19 cellular contexts compared by ENCODE assay signal in the genomic region with DNA sequence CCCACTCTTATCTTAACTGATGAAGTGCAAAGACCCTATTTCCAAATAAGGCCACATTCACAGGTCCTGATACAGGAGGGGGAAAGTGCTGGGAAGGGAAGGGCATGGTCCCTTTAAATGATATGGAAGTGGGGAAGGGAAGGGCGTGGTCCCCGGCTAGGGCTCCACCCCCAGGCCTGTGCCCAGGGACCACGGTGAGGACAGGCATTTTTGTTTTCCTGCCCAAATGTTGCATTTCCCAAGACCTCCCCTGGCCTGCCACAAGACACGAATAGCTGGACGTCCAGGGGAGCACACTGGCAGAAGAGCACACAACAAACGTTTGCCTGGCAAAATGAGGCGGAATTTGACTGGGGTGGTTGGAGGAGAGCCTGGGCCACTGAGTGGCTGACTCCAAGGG. TPM values are rescaled to one million over a fixed set of nuclear protein-coding genes. Genes with fewer than 3 reads are reported as not detected.
DNase-seq lines count a peak whose midpoint lies in the region; ATAC-seq and TF ChIP-seq lines count a peak whose summit lies in the region.
"Had no signal": no experiment of that assay in that cellular context is flagged by ENCODE, and none has a peak within 500 bp of the region (broad histone marks: within the 10 kb centered on the region; RNA-seq: fewer than 3 reads in every experiment).

No MANE protein-coding gene starts in this region.

- TF ChIP-seq POLR2A in body of pancreas (IDR thresholded peaks at IDR 0.05): no peak
- no peak for TF ChIP-seq POLR2A in testis (IDR thresholded peaks at IDR 0.05)

- TF ChIP-seq CTCF in body of pancreas (IDR thresholded peaks at IDR 0.05) (no peak), right atrium auricular region (IDR thresholded peaks at IDR 0.05) (no peak), testis (IDR thresholded peaks at IDR 0.05) (no peak)

- no peaks in the 10 kb centered on the region for H3K36me3 ChIP-seq in body of pancreas (replicated peaks in 1 of 2; ENCODE audit: insufficient read depth in 1 of 2, low read depth in 2 of 2)
- H3K36me3 ChIP-seq in right atrium auricular region: no peaks in the 10 kb centered on the region
- no peaks in the 10 kb centered on the region for H3K36me3 ChIP-seq in testis (ENCODE audit: low read depth, missing control alignments)

- ATAC-seq in body of pancreas (peak; percentile 80), HG02852 (IDR thresholded peaks at IDR 0.05; ENCODE audit: unreplicated experiment) (no peak), GM21723 (IDR thresholded peaks at IDR 0.05; ENCODE audit: unreplicated experiment) (no peak)
- ATAC-seq: psoas muscle had no signal

- intact Hi-C loops in body of pancreas (cut with DNase I): no loop called here
- intact Hi-C loops in testis (cut with DNase I; ENCODE audit: low total_unique reads): no loop called here

- H3K9me3 ChIP-seq in body of pancreas: no peaks in the 10 kb centered on the region
- H3K9me3 ChIP-seq in right atrium auricular region: no peaks in the 10 kb centered on the region
- no peaks in the 10 kb centered on the region for H3K9me3 ChIP-seq in testis
- H3K9me3 ChIP-seq: psoas muscle had no signal

- peak; percentile 11 for DNase-seq in HT1080 (ENCODE audit: low read depth)
- DNase-seq in body of pancreas: peak; percentile 66 to 83 (median 72)
- DNase-seq in right atrium auricular region (ENCODE audit: low spot score): peak; percentile 72
- DNase-seq in testis: peak; percentile 34
- DNase-seq in A172 (ENCODE audit: low spot score): no peak
- DNase-seq in middle frontal gyrus (ENCODE audit: extremely low spot score, low spot score): no peak
- DNase-seq: activated naive CD4-positive, alpha-beta T cell treated with anti-CD3 and anti-CD28 coated beads for 36 hours; dermis blood vessel endothelial cell; glutamatergic neuron; NCI-H187 treated with DMSO at 0.1 percent for 48 hours; NCI-H510A; nephron progenitor cell; psoas muscle; stimulated activated CD4-positive, alpha-beta T cell treated with anti-CD3 and anti-CD28 coated beads, Interleukin-15, amount 100 ng/mL, for 24 hours; stimulated activated naive CD4-positive, alpha-beta T cell; T-helper 9 cell had no signal

- WGBS in body of pancreas, 2 donors: 7 to 21% methylated on average over 6 to 7 of the region's 7 CpGs
- 26 to 31% methylated on average over 7 of the region's 7 CpGs for WGBS in testis, 2 donors

- H3K27me3 ChIP-seq in body of pancreas: no peaks in the 10 kb centered on the region
- H3K27me3 ChIP-seq in right atrium auricular region: no peaks in the 10 kb centered on the region
- no peaks in the 10 kb centered on the region for H3K27me3 ChIP-seq in testis

- no peak overlapping the region for H3K4me3 ChIP-seq in body of pancreas
- H3K4me3 ChIP-seq in right atrium auricular region: no peak overlapping the region
- no peak overlapping the region for H3K4me3 ChIP-seq in testis
- H3K4me3 ChIP-seq: psoas muscle had no signal

- peak overlapping the region in 3 of 4 donors; percentile 16 to 46 (median 46) for H3K27ac ChIP-seq in body of pancreas
- no peak overlapping the region for H3K27ac ChIP-seq in right atrium auricular region
- no peak overlapping the region for H3K27ac ChIP-seq in testis
- H3K27ac ChIP-seq: epithelial cell of prostate, psoas muscle had no signal

- H3K4me1 ChIP-seq in body of pancreas (peaks cover 18% of the 10 kb centered on the region), right atrium auricular region (no peaks in the 10 kb centered on the region), testis (no peaks in the 10 kb centered on the region)
- H3K4me1 ChIP-seq: psoas muscle had no signal

RNA-seq across cellular contexts. Expression of a gene that starts 16.1 kb away (rescaled TPM):
- total RNA-seq in HT1080 (2014; rRNA removed; shearing (Covaris generic)): 3.4 and 3.8 TPM in 2 replicates
- polyA plus RNA-seq in HT1080 (2015; cell fraction: cytosol; rRNA removed): 4.6 and 6.9 TPM in 2 replicates
- polyA plus RNA-seq in HT1080 (2015; cell fraction: nucleus; rRNA removed): 9.1 and 9.7 TPM in 2 replicates
- 1 to 10 TPM; 2.0 to 5.4 TPM for total RNA-seq in body of pancreas
- total RNA-seq in right atrium auricular region: 1 to 10 TPM; 3.1 to 6.4 TPM
- total RNA-seq in testis: 1 to 10 TPM; 4.1 to 5.1 TPM
- polyA plus RNA-seq in testis (ENCODE audit: insufficient read depth, low read depth, low replicate concordance): 4.8 TPM
- total RNA-seq in A172 (2014; rRNA removed; shearing (Covaris generic)): 15.6 and 17.0 TPM in 2 replicates

Comparison
In these comparisons a context has a peak if more than half of its experiments do, and no peak if none do; other contexts are left out.
1. DNase-seq: peak in HT1080 (single experiment), body of pancreas (4 of 4), right atrium auricular region (single experiment) and testis (single experiment); none in A172 (single experiment) and middle frontal gyrus (single experiment).
2. H3K27ac ChIP-seq: peak in body of pancreas (3 of 4); none in right atrium auricular region (0 of 2) and testis (0 of 2).